Comparison of ENCODE assay signal across 9 cellular contexts in the genomic region with DNA sequence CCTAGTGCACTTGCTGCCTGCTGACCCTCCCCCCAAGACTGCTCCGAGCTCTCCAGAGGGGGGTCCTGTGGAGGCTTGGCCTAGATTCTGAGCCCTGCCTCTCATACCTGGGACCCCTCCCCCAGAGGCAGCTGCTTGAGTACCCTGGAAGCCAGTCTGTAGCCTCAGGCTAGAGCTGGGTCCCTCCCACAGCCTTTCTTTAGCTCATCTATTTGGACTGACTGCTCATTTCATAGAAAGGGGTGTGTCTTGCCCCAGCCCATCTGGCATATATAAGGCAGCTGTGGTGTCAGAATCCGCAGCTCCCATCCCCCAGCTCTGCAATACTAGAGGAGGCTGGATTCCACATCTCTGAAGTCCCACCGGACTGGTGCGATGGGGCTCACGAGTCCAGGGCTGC. TPM values are rescaled to one million over a fixed set of nuclear protein-coding genes. Genes with fewer than 3 reads are reported as not detected.
DNase-seq lines count a peak whose midpoint lies in the region; ATAC-seq and TF ChIP-seq lines count a peak whose summit lies in the region.
"Had no signal": no experiment of that assay in that cellular context is flagged by ENCODE, and none has a peak within 500 bp of the region (broad histone marks: within the 10 kb centered on the region; RNA-seq: fewer than 3 reads in every experiment).

No MANE protein-coding gene starts in this region.

- H3K36me3 ChIP-seq in HEK293 (ENCODE audit: control insufficient read depth in 2 of 2, insufficient read depth in 1 of 2, low read length in 2 of 2) (no peaks in the 10 kb centered on the region), body of pancreas (replicated peaks in 1 of 2; ENCODE audit: insufficient read depth in 1 of 2, low read depth in 2 of 2) (no peaks in the 10 kb centered on the region)
- H3K36me3 ChIP-seq: BLaER1 had no signal

- 40 to 61% methylated on average over 1 to 5 of the region's 5 CpGs for WGBS in body of pancreas, 2 donors

- DNase-seq in A172 (ENCODE audit: low spot score), result peak; percentile 16
- DNase-seq in NCI-H446 treated with DMSO at 0.1 percent for 48 hours (lab: John Stamatoyannopoulos, UW), result peak; percentile 4
- peak; percentile 42 for DNase-seq in fibroblast of peridontal ligament (ENCODE audit: extremely low read depth)
- DNase-seq in HCEC 1CT, result no peak
- DNase-seq in NCI-H2029 (lab: John Stamatoyannopoulos, UW), result no peak
- no peak for DNase-seq in amniotic stem cell (lab: John Stamatoyannopoulos, UW)
- no peak for DNase-seq in body of pancreas

- H3K9me3 ChIP-seq in HEK293 (ENCODE audit: control insufficient read depth, insufficient read depth, low read depth, low read length) (no peaks in the 10 kb centered on the region), body of pancreas (no peaks in the 10 kb centered on the region)
- H3K9me3 ChIP-seq: BLaER1 had no signal

- peaks cover 4% of the 10 kb centered on the region; the same call in 1 of the 2 replicates for H3K4me1 ChIP-seq in HEK293 (ENCODE audit: control insufficient read depth, insufficient read depth, low read length)
- H3K4me1 ChIP-seq in body of pancreas, result peaks cover 5% of the 10 kb centered on the region
- H3K4me1 ChIP-seq: BLaER1 had no signal

- no peaks in the 10 kb centered on the region for H3K27me3 ChIP-seq in body of pancreas
- H3K27me3 ChIP-seq: BLaER1 had no signal

- intact Hi-C loops in body of pancreas (cut with DNase I), result no loop called here

- CTCF ChIA-PET in HEK293 (lab: Yijun Ruan, JAX), result interaction anchor here (0.5 to 2.2 kb wide), 15 partner anchors 8 to 373 kb away, joined by 3 to 16 read pairs (median 4); partner anchors contain the start of genes MPHOSPH10, PAIP2B and ZNF638

- TF ChIP-seq CTCF in HEK293 (tag by site-specific recombination; IDR thresholded peaks at IDR 0.05) (no peak), body of pancreas (IDR thresholded peaks at IDR 0.05) (no peak)

- POLR2A ChIA-PET in HEK293 (lab: Yijun Ruan, JAX), result no interaction called here

- H3K4me3 ChIP-seq in HEK293 (ENCODE audit: low read depth, low read length), result no peak overlapping the region
- no peak overlapping the region for H3K4me3 ChIP-seq in body of pancreas
- H3K4me3 ChIP-seq: BLaER1 had no signal

- ATAC-seq in body of pancreas, result no peak

- no peak overlapping the region for H3K27ac ChIP-seq in HEK293 (ENCODE audit: extremely low read depth, low read depth, low read length)
- no peak overlapping the region for H3K27ac ChIP-seq in body of pancreas
- H3K27ac ChIP-seq: BLaER1 had no signal

- TF ChIP-seq POLR2A in body of pancreas (IDR thresholded peaks at IDR 0.05), result no peak

TF ChIP-seq in HEK293, 187 proteins besides CTCF, POLR2A, EP300 and RAD21:
- peak; percentile 33; the same call in 1 of the 2 replicates for TF ChIP-seq ZBTB17 (tag by site-specific recombination; IDR thresholded peaks at IDR 0.05)
- 0 out of 2 replicates have a peak, but pooled peaks have one; percentile 50 for TF ChIP-seq KLF10 (tag by site-specific recombination; IDR thresholded peaks at IDR 0.05)
- peak; percentile 69 for TF ChIP-seq FEZF1 (tag by site-specific recombination; IDR thresholded peaks at IDR 0.05)
- TF ChIP-seq ZIC2 (tag by site-specific recombination; IDR thresholded peaks at IDR 0.05), result no peak

RNA-seq across cellular contexts. Expression of gene MPHOSPH10, which starts 26.1 kb away (rescaled TPM):
- 46.4 and 64.3 TPM in 2 replicates for total RNA-seq in A172 (2014; rRNA removed; shearing (Covaris generic))
- 10 to 100 TPM; 15.0 to 19.1 TPM for total RNA-seq in body of pancreas

RNA-seq across cellular contexts. Expression of gene MCEE, which starts 26.5 kb away (rescaled TPM):
- total RNA-seq in A172 (2014; rRNA removed; shearing (Covaris generic)), result 3.9 and 4.4 TPM in 2 replicates
- total RNA-seq in body of pancreas, result 10 to 100 TPM; 10.1 to 24.7 TPM

Comparison
In these comparisons a context has a peak if more than half of its experiments do, and no peak if none do; other contexts are left out.
1. DNase-seq: peak in A172 (single experiment), NCI-H446 treated with DMSO at 0.1 percent for 48 hours (single experiment) and fibroblast of peridontal ligament (single experiment); none in HCEC 1CT (single experiment), NCI-H2029 (single experiment), amniotic stem cell (single experiment) and body of pancreas (0 of 4).